Comparison of ENCODE assay signal across 1 cellular context in genomic region chr11:8593455-8593854, GRCh38.
TF ChIP-seq lines count a peak whose summit lies in the region.

No MANE protein-coding gene starts in this region.

TF ChIP-seq in H1, 55 proteins besides CTCF, POLR2A, EP300 and RAD21 (continued from another document):
- TF ChIP-seq CHD7 (IDR thresholded peaks at IDR 0.05; ENCODE audit: insufficient replicate concordance, low read length) = no peak
- TF ChIP-seq, protein P1, sequence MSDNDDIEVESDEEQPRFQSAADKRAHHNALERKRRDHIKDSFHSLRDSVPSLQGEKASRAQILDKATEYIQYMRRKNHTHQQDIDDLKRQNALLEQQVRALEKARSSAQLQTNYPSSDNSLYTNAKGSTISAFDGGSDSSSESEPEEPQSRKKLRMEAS (IDR thresholded peaks at IDR 0.05) = no peak
- TF ChIP-seq SUZ12 (IDR thresholded peaks at IDR 0.05; ENCODE audit: low read length) = no peak
- no peak for TF ChIP-seq SIX5 (IDR thresholded peaks at IDR 0.05; ENCODE audit: low read depth, low read length)
- no peak for TF ChIP-seq RBBP5 (IDR thresholded peaks at IDR 0.05; ENCODE audit: borderline replicate concordance, low read depth, low read length)
- TF ChIP-seq POLR2AphosphoS5 (IDR thresholded peaks at IDR 0.05; ENCODE audit: low read depth, low read length) = no peak
- TF ChIP-seq USF2 (IDR thresholded peaks at IDR 0.05; ENCODE audit: low read length) = no peak
- no peak for TF ChIP-seq BRCA1 (IDR thresholded peaks at IDR 0.05; ENCODE audit: low read depth, low read length)
